Comparison of ENCODE assay signal across 25 cellular contexts in the genomic region with DNA sequence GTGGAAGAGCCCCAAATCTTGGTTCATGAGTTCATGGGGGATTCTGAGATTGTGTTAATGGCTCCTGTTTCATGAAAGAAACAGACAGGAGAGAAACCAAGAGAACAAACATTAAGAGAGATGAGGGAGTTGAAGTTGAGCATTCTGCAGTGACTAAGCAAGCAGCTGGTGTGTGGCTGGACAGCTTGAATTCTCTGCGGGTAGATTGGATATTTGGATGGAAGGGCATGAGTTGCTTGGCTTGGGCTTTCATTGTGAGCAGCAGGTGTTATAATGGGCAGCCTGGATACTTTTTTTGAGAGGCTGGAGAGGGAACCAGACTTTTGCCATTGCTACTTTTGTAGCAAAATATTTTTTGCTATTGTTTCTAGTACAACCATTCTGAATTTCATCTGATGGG.
"Had no signal": no experiment of that assay in that cellular context is flagged by ENCODE, and none has a peak within 500 bp of the region (broad histone marks: within the 10 kb centered on the region; RNA-seq: fewer than 3 reads in every experiment).

No MANE protein-coding gene starts in this region.

- ATAC-seq: effector memory CD8-positive, alpha-beta T cell; heart right ventricle; left cardiac atrium; left lung; mucosa of descending colon; naive thymus-derived CD8-positive, alpha-beta T cell; right lobe of liver had no signal

- H3K4me3 Mint-ChIP-seq: effector memory CD8-positive, alpha-beta T cell; mesothelial cell of epicardium; naive thymus-derived CD8-positive, alpha-beta T cell; nephron progenitor cell had no signal

- H3K27ac Mint-ChIP-seq: effector memory CD8-positive, alpha-beta T cell; mesothelial cell of epicardium; nephron progenitor cell; stimulated activated naive CD8-positive, alpha-beta T cell treated with anti-CD3 and anti-CD28 coated beads, Interleukin-15, amount 100 ng/mL, for 72 hours had no signal

- H3K4me1 Mint-ChIP-seq: mesothelial cell of epicardium, nephron progenitor cell had no signal

- H3K9me3 Mint-ChIP-seq: effector memory CD8-positive, alpha-beta T cell; mesothelial cell of epicardium; naive thymus-derived CD8-positive, alpha-beta T cell; nephron progenitor cell; stimulated activated naive CD8-positive, alpha-beta T cell treated with anti-CD3 and anti-CD28 coated beads, Interleukin-15, amount 100 ng/mL, for 72 hours had no signal

- DNase-seq: dermis blood vessel endothelial cell; effector memory CD8-positive, alpha-beta T cell; erythroblast; esophagus squamous epithelium; foreskin melanocyte; glutamatergic neuron; heart right ventricle; hippocampal formation; left cardiac atrium; left lung; mesenchymal stem cell; mucosa of descending colon; naive thymus-derived CD8-positive, alpha-beta T cell; nephron progenitor cell; nucleus accumbens; right lobe of liver; stimulated activated CD4-positive, alpha-beta T cell treated with anti-CD3 and anti-CD28 coated beads, Interleukin-12 subunit alpha, Interleukin-12 subunit beta, amount 100 ng/mL, for 4 hours; stimulated activated CD4-positive, alpha-beta T cell treated with anti-CD3 and anti-CD28 coated beads, Interleukin-1b, Interleukin-23, amount 100 ng/mL, for 48 hours; stimulated activated CD4-positive, alpha-beta T cell treated with anti-CD3 and anti-CD28 coated beads, Interleukin-4, amount 100 ng/mL, for 1 hour; stimulated activated CD8-positive, alpha-beta memory T cell treated with anti-CD3 and anti-CD28 coated beads, Interleukin-4, amount 100 ng/mL, for 48 hours; stimulated activated naive CD4-positive, alpha-beta T cell; stimulated activated naive CD8-positive, alpha-beta T cell treated with anti-CD3 and anti-CD28 coated beads, Interleukin-15, amount 100 ng/mL, for 72 hours; thyroid gland; trophoblast cell had no signal

- H3K27me3 Mint-ChIP-seq: naive thymus-derived CD8-positive, alpha-beta T cell; stimulated activated naive CD8-positive, alpha-beta T cell treated with anti-CD3 and anti-CD28 coated beads, Interleukin-15, amount 100 ng/mL, for 72 hours had no signal

- H3K36me3 Mint-ChIP-seq: mesothelial cell of epicardium; naive thymus-derived CD8-positive, alpha-beta T cell had no signal
